ENCODE assay signal across 1 cellular context in the genomic region with DNA sequence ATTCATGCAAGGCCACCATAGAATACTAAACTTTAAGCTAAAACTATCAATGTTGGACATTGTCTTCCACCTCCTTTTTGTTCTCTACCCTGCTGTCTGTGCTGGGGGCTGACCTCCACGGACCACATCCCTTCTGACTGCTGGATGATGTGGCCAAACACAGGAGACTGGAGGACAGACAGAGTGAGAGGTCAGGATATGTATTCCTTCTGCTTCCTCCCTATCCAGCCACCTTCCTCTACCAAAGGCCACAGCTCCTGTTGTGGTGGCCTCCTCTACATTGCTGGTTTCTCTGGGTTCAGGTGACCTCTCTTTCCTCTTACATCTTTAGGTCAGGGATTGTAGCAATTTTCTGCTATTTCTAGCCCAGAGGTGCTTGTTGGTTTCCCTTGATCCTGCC.
TF ChIP-seq lines count a peak whose summit lies in the region.

No MANE protein-coding gene starts in this region.

TF ChIP-seq in WTC11, 78 proteins besides CTCF, POLR2A, EP300 and RAD21 (continued from another document):
- TF ChIP-seq, protein P1, sequence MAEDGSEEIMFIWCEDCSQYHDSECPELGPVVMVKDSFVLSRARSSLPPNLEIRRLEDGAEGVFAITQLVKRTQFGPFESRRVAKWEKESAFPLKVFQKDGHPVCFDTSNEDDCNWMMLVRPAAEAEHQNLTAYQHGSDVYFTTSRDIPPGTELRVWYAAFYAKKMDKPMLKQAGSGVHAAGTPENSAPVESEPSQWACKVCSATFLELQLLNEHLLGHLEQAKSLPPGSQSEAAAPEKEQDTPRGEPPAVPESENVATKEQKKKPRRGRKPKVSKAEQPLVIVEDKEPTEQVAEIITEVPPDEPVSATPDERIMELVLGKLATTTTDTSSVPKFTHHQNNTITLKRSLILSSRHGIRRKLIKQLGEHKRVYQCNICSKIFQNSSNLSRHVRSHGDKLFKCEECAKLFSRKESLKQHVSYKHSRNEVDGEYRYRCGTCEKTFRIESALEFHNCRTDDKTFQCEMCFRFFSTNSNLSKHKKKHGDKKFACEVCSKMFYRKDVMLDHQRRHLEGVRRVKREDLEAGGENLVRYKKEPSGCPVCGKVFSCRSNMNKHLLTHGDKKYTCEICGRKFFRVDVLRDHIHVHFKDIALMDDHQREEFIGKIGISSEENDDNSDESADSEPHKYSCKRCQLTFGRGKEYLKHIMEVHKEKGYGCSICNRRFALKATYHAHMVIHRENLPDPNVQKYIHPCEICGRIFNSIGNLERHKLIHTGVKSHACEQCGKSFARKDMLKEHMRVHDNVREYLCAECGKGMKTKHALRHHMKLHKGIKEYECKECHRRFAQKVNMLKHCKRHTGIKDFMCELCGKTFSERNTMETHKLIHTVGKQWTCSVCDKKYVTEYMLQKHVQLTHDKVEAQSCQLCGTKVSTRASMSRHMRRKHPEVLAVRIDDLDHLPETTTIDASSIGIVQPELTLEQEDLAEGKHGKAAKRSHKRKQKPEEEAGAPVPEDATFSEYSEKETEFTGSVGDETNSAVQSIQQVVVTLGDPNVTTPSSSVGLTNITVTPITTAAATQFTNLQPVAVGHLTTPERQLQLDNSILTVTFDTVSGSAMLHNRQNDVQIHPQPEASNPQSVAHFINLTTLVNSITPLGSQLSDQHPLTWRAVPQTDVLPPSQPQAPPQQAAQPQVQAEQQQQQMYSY (CRISPR knock-in tag; IDR thresholded peaks at IDR 0.05) = no peak
- no peak for TF ChIP-seq SMAD4 (CRISPR knock-in tag; IDR thresholded peaks at IDR 0.05)
- TF ChIP-seq, protein P2, sequence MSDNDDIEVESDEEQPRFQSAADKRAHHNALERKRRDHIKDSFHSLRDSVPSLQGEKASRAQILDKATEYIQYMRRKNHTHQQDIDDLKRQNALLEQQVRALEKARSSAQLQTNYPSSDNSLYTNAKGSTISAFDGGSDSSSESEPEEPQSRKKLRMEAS (CRISPR knock-in tag; IDR thresholded peaks at IDR 0.05) = no peak
- no peak for TF ChIP-seq ZNF219 (CRISPR knock-in tag; IDR thresholded peaks at IDR 0.05; ENCODE audit: borderline replicate concordance)
- TF ChIP-seq, protein P3, sequence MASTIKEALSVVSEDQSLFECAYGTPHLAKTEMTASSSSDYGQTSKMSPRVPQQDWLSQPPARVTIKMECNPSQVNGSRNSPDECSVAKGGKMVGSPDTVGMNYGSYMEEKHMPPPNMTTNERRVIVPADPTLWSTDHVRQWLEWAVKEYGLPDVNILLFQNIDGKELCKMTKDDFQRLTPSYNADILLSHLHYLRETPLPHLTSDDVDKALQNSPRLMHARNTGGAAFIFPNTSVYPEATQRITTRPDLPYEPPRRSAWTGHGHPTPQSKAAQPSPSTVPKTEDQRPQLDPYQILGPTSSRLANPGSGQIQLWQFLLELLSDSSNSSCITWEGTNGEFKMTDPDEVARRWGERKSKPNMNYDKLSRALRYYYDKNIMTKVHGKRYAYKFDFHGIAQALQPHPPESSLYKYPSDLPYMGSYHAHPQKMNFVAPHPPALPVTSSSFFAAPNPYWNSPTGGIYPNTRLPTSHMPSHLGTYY (CRISPR knock-in tag; IDR thresholded peaks at IDR 0.05) = no peak
- TF ChIP-seq, protein P4, sequence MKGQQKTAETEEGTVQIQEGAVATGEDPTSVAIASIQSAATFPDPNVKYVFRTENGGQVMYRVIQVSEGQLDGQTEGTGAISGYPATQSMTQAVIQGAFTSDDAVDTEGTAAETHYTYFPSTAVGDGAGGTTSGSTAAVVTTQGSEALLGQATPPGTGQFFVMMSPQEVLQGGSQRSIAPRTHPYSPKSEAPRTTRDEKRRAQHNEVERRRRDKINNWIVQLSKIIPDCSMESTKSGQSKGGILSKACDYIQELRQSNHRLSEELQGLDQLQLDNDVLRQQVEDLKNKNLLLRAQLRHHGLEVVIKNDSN (CRISPR knock-in tag; IDR thresholded peaks at IDR 0.05) = no peak
- no peak for TF ChIP-seq SMAD3 (CRISPR knock-in tag; IDR thresholded peaks at IDR 0.05; ENCODE audit: borderline replicate concordance)
